In genomic region chr4:141763373-141763772, GRCh38 we compare ENCODE assay signal across 20 cellular contexts.
"Had no signal": no experiment of that assay in that cellular context is flagged by ENCODE, and none has a peak within 500 bp of the region (broad histone marks: within the 10 kb centered on the region; RNA-seq: fewer than 3 reads in every experiment).

No MANE protein-coding gene starts in this region.

- H3K27me3 ChIP-seq: body of pancreas, esophagus squamous epithelium, gastroesophageal sphincter, heart left ventricle, sigmoid colon, testis, vagina had no signal

- H3K27ac ChIP-seq: body of pancreas, esophagus squamous epithelium, gastroesophageal sphincter, heart left ventricle, sigmoid colon, testis, vagina had no signal

- H3K4me1 ChIP-seq: body of pancreas, esophagus squamous epithelium, gastroesophageal sphincter, heart left ventricle, sigmoid colon, testis, vagina had no signal

- H3K36me3 ChIP-seq: esophagus squamous epithelium, gastroesophageal sphincter, heart left ventricle, sigmoid colon, vagina had no signal

- DNase-seq: activated CD4-positive, alpha-beta memory T cell treated with anti-CD3 and anti-CD28 coated beads, Interleukin-2, amount 10 ng/mL, durations not matched to agents 7 days and 5 days; activated CD4-positive, alpha-beta T cell treated with anti-CD3 and anti-CD28 coated beads, Interleukin-2, amount 10 ng/mL, durations not matched to agents 24 days and 14 days; activated effector memory CD4-positive, alpha-beta T cell treated with Interleukin-2 at 50 U/mL for 16 hours; activated naive CD4-positive, alpha-beta T cell treated with anti-CD3 and anti-CD28 coated beads, Interleukin-2, amount 10 ng/mL, durations not matched to agents 7 days and 5 days; activated T-cell treated with anti-CD3 and anti-CD28 coated beads, Interleukin-2, amount 50 U/mL, for 72 hours; body of pancreas; effector memory CD8-positive, alpha-beta T cell; esophagus squamous epithelium; heart left ventricle; left cardiac atrium; naive B cell; occipital lobe; sigmoid colon; stimulated activated CD4-positive, alpha-beta T cell treated with anti-CD3 and anti-CD28 coated beads, Interleukin-15, amount 100 ng/mL, for 24 hours; stimulated activated CD4-positive, alpha-beta T cell treated with anti-CD3 and anti-CD28 coated beads, Interleukin-2, amount 100 ng/mL, for 48 hours; stimulated activated naive CD4-positive, alpha-beta T cell; testis had no signal

- H3K4me3 ChIP-seq: body of pancreas, esophagus squamous epithelium, gastroesophageal sphincter, heart left ventricle, sigmoid colon, smooth muscle cell, testis, vagina had no signal

- H3K9me3 ChIP-seq: body of pancreas, esophagus squamous epithelium, gastroesophageal sphincter, heart left ventricle, sigmoid colon, testis, vagina had no signal

- ATAC-seq: activated T-cell treated with anti-CD3 and anti-CD28 coated beads, Interleukin-2, amount 50 U/mL, for 72 hours; body of pancreas; effector memory CD8-positive, alpha-beta T cell; gastroesophageal sphincter; heart left ventricle; left cardiac atrium had no signal
